In genomic region chr19:50431343-50432220, GRCh38 we compare ENCODE assay signal across 8 cellular contexts. TPM values are rescaled to one million over a fixed set of nuclear protein-coding genes. Genes with fewer than 3 reads are reported as not detected.
DNase-seq lines count a peak whose midpoint lies in the region; ATAC-seq and TF ChIP-seq lines count a peak whose summit lies in the region.

No MANE protein-coding gene starts in this region.

- H3K4me1 Mint-ChIP-seq in WTC11: peaks cover 31% of the 10 kb centered on the region

- TF ChIP-seq CTCF in WTC11 (IDR thresholded peaks at IDR 0.05): no peak
- no peak for TF ChIP-seq CTCF in cardiac fibroblast (IDR thresholded peaks at IDR 0.05; ENCODE audit: low read depth, low read length)

- peak; percentile 37 for DNase-seq in NK-92 treated with Interleukin-12 subunit alpha and Interleukin-12 subunit beta, amount 100 ng/mL, for 24 hours (lab: John Stamatoyannopoulos, UW)
- DNase-seq in NK-92 (lab: John Stamatoyannopoulos, UW; ENCODE audit: unreplicated experiment) (no peak), NCI-H2171 (lab: John Stamatoyannopoulos, UW) (peak; percentile 77), WTC11 (ENCODE audit: low spot score) (peak; percentile 93), cardiac fibroblast (ENCODE audit: low read depth in 2 of 2) (peak; percentile 66 to 72), iris pigment epithelial cell (ENCODE audit: low read depth) (peak; percentile 45), smooth muscle cell of the brain vasculature (ENCODE audit: low read depth, low spot score) (peak; percentile 43)

- POLR2A ChIA-PET in WTC11 (lab: Charles Lee): interaction anchor here (0.6 kb wide), 1 partner anchor 15 kb away, joined by 3 read pairs; no protein-coding TSS in a partner anchor

- peak; percentile 53 for ATAC-seq in HG03066 (IDR thresholded peaks at IDR 0.05; ENCODE audit: low read depth, unreplicated experiment)
- peak; percentile 87 for ATAC-seq in WTC11

- peak overlapping the region; percentile 48 to 52 for H3K4me3 ChIP-seq in cardiac fibroblast (replicated peaks in 1 of 2; ENCODE audit: low read depth in 2 of 2, low read length in 2 of 2)

- H3K36me3 Mint-ChIP-seq in WTC11: no peaks in the 10 kb centered on the region

- peaks cover 40% of the 10 kb centered on the region for H3K27me3 Mint-ChIP-seq in WTC11 (ENCODE audit: low read depth)

- peak overlapping the region; percentile 78 for H3K4me3 Mint-ChIP-seq in WTC11

- CTCF ChIA-PET in WTC11 (lab: Charles Lee): interaction anchor here (1.4 to 1.7 kb wide), 2 partner anchors 29 to 106 kb away, joined by 6 to 7 read pairs; no protein-coding TSS in a partner anchor

- peak overlapping the region; percentile 72; the same call in 1 of the 2 replicates for H3K27ac Mint-ChIP-seq in WTC11

- H3K9me3 Mint-ChIP-seq in WTC11: no peaks in the 10 kb centered on the region

TF ChIP-seq in WTC11, 78 proteins besides CTCF, POLR2A, EP300 and RAD21:
- TF ChIP-seq ELF4 (CRISPR knock-in tag; IDR thresholded peaks at IDR 0.05; ENCODE audit: low read depth): no peak
- peak; percentile 74 for TF ChIP-seq NFYB (CRISPR knock-in tag; conservative IDR thresholded peaks at IDR 0.05; ENCODE audit: low read depth)
- TF ChIP-seq, protein P1, sequence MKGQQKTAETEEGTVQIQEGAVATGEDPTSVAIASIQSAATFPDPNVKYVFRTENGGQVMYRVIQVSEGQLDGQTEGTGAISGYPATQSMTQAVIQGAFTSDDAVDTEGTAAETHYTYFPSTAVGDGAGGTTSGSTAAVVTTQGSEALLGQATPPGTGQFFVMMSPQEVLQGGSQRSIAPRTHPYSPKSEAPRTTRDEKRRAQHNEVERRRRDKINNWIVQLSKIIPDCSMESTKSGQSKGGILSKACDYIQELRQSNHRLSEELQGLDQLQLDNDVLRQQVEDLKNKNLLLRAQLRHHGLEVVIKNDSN (CRISPR knock-in tag; IDR thresholded peaks at IDR 0.05): 0 out of 2 replicates have a peak, but pooled peaks have one; percentile 9
- TF ChIP-seq, protein P2, sequence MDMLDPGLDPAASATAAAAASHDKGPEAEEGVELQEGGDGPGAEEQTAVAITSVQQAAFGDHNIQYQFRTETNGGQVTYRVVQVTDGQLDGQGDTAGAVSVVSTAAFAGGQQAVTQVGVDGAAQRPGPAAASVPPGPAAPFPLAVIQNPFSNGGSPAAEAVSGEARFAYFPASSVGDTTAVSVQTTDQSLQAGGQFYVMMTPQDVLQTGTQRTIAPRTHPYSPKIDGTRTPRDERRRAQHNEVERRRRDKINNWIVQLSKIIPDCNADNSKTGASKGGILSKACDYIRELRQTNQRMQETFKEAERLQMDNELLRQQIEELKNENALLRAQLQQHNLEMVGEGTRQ (CRISPR knock-in tag; IDR thresholded peaks at IDR 0.05): peak; percentile 53; the same call in 1 of the 2 replicates
- TF ChIP-seq CREM (CRISPR knock-in tag; IDR thresholded peaks at IDR 0.05): peak; percentile 91
- peak; percentile 66; the same call in 1 of the 2 replicates for TF ChIP-seq MAX (CRISPR knock-in tag; IDR thresholded peaks at IDR 0.05)
- no peak for TF ChIP-seq ETV6 (CRISPR knock-in tag; IDR thresholded peaks at IDR 0.05)

RNA-seq across cellular contexts. Expression of gene MYBPC2, which starts 1.1 kb away (rescaled TPM):
- 2.6 to 5.4 TPM (median 5.0 TPM) in 3 replicates for total RNA-seq in WTC11 (2021)

RNA-seq across cellular contexts. Expression of gene SPIB, which starts 12.8 kb away (rescaled TPM):
- total RNA-seq in WTC11 (2021): 3.1 to 4.7 TPM (median 3.7 TPM) in 3 replicates

RNA-seq across cellular contexts. Expression of gene EMC10, which starts 44.7 kb away (rescaled TPM):
- 114 to 120 TPM (median 114 TPM) in 3 replicates for total RNA-seq in WTC11 (2021)

RNA-seq across cellular contexts. Expression of gene GARIN5A, which starts 45.1 kb away (rescaled TPM):
- total RNA-seq in WTC11 (2021): 8.2 to 17.1 TPM (median 15.3 TPM) in 3 replicates

RNA-seq across cellular contexts. Expression of gene POLD1, which starts 47.4 kb away (rescaled TPM):
- total RNA-seq in WTC11 (2021): 163 to 179 TPM (median 178 TPM) in 3 replicates
